ENCODE assay signal across 18 cellular contexts in genomic region chr1:63448741-63449140, GRCh38.
"Had no signal": no experiment of that assay in that cellular context is flagged by ENCODE, and none has a peak within 500 bp of the region (broad histone marks: within the 10 kb centered on the region; RNA-seq: fewer than 3 reads in every experiment).

No MANE protein-coding gene starts in this region.

- DNase-seq: activated CD4-positive, alpha-beta T cell treated with anti-CD3 and anti-CD28 coated beads, Interleukin-2, amount 50 U/mL, for 1 hour; activated CD4-positive, CD25-positive, alpha-beta regulatory T cell; activated naive CD4-positive, alpha-beta T cell; activated naive CD8-positive, alpha-beta T cell treated with anti-CD3 and anti-CD28 coated beads, Interleukin-2, amount 10 ng/mL, durations not matched to agents 7 days and 5 days; aorta; cerebellar nuclear complex; gastrocnemius medialis; heart left ventricle; left colon; lower lobe of right lung; midbrain; right cardiac atrium; small intestine; stimulated activated CD4-positive, alpha-beta T cell treated with anti-CD3 and anti-CD28 coated beads, Interleukin-4, amount 100 ng/mL, for 24 hours; stimulated activated naive CD4-positive, alpha-beta T cell; transverse colon had no signal

- H3K9me3 ChIP-seq: gastrocnemius medialis, heart left ventricle, lower lobe of right lung, prostate gland, transverse colon had no signal

- H3K27me3 ChIP-seq: gastrocnemius medialis, heart left ventricle, transverse colon had no signal

- ATAC-seq: gastrocnemius medialis, heart left ventricle, left colon, lower lobe of right lung, right cardiac atrium had no signal

- H3K36me3 ChIP-seq: gastrocnemius medialis, lower lobe of right lung, prostate gland, transverse colon had no signal

- H3K4me3 ChIP-seq: gastrocnemius medialis, heart left ventricle, lower lobe of right lung, prostate gland, transverse colon had no signal

- H3K4me1 ChIP-seq: gastrocnemius medialis, heart left ventricle, lower lobe of right lung, prostate gland, transverse colon had no signal

- H3K27ac ChIP-seq: epithelial cell of prostate, gastrocnemius medialis, heart left ventricle, lower lobe of right lung, prostate gland, transverse colon had no signal
